In the genomic region with DNA sequence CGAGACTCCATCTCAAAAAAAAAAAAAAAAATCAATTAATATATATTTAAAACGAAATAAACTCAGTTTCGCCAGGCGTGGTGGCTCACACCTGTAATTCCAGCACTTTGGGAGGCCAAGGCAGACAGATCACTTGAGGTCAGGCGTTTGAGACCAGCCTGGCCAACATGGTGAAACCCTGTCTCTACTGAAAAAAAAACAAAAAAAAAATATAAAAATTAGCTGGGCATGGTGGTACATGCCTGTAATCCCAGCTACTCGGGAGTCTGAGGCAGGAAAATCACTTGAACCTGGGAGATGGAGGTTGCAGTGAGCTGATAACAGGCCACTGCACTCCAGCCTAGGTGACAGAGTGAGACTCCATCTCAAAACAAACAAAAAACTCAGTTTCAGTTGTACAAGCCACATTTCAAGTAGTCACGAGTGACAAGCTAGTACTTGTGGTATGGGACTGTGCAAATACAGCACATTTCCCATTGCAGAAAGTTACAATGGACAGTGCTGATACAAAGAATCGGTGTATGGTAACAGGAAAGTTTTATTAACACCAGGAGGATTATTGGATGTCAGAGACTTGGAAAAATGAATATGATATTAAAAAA, we compare ENCODE assay signal across 7 cellular contexts. TPM values are rescaled to one million over a fixed set of nuclear protein-coding genes. Genes with fewer than 3 reads are reported as not detected.
"Had no signal": no experiment of that assay in that cellular context is flagged by ENCODE, and none has a peak within 500 bp of the region (broad histone marks: within the 10 kb centered on the region; RNA-seq: fewer than 3 reads in every experiment).

No MANE protein-coding gene starts in this region.

RNA-seq across cellular contexts. Expression of a gene that starts 50.5 kb away (rescaled TPM):
- total RNA-seq: activated CD4-positive, alpha-beta memory T cell treated with anti-CD3 and anti-CD28 coated beads for 36 hours; activated naive CD4-positive, alpha-beta T cell treated with anti-CD3 and anti-CD28 coated beads for 36 hours; activated T-cell treated with anti-CD3 and anti-CD28 coated beads, Interleukin-2, amount 50 U/mL, for 4 hours; activated T-helper 1 cell treated with anti-CD3 and anti-CD28 coated beads, Interleukin-12 subunit alpha, Interleukin-12 subunit beta, Interleukin-2, Interleukin-4 antibody, amounts not matched to agents 30 ng/mL and 10 ng/mL and 1 ng/mL, durations not matched to agents 14 hours and 24 hours and 36 hours; SK-MEL-5; T-cell; T-helper 17 cell had no signal
